Comparison of ENCODE assay signal across 22 cellular contexts in the genomic region with DNA sequence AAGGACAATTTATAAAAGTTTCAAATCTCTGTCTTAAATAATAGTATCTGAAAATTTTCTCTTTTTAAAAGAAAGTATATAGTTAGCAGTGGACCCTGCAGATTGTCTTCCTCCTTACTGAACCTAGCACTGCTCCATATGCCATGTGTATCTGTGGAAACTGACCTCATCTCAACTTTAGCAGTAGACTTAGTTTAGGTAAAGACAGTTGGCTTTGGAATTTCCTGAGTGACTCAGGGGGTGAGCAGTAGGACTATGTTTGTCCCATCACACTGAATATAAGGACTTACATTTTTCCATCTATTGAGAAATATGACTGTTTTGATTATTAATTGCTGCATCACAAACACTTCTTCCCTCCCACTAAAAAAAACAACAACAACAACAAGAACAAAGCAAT.
DNase-seq lines count a peak whose midpoint lies in the region; ATAC-seq and TF ChIP-seq lines count a peak whose summit lies in the region.
"Had no signal": no experiment of that assay in that cellular context is flagged by ENCODE, and none has a peak within 500 bp of the region (broad histone marks: within the 10 kb centered on the region; RNA-seq: fewer than 3 reads in every experiment).

No MANE protein-coding gene starts in this region.

- H3K27ac Mint-ChIP-seq in natural killer cell, result no peak overlapping the region
- no peak overlapping the region for H3K27ac Mint-ChIP-seq in activated CD4-positive, alpha-beta T cell treated with anti-CD3 and anti-CD28 coated beads, Interleukin-2, amount 10 ng/mL, durations not matched to agents 7 days and 5 days
- H3K27ac Mint-ChIP-seq: activated naive CD4-positive, alpha-beta T cell treated with anti-CD3 and anti-CD28 coated beads, Interleukin-2, amount 10 ng/mL, durations not matched to agents 7 days and 5 days; activated T-cell treated with anti-CD3 and anti-CD28 coated beads, Interleukin-2, amount 50 U/mL, for 72 hours; CD14-positive monocyte; mesothelial cell of epicardium; nephron had no signal

- CTCF ChIA-PET in activated CD4-positive, alpha-beta T cell treated with anti-CD3 and anti-CD28 coated beads, Interleukin-2, amount 10 ng/mL, durations not matched to agents 7 days and 5 days (lab: Charles Lee), result no interaction called here

- intact Hi-C loops in natural killer cell (cut with micrococcal nuclease), result no loop called here

- no peak for TF ChIP-seq CTCF in choroid plexus epithelial cell (conservative IDR thresholded peaks at IDR 0.05; ENCODE audit: low read depth, low read length)
- TF ChIP-seq CTCF in natural killer cell (IDR thresholded peaks at IDR 0.05), result no peak

- no peaks in the 10 kb centered on the region for H3K4me1 Mint-ChIP-seq in natural killer cell
- H3K4me1 Mint-ChIP-seq in activated CD4-positive, alpha-beta T cell treated with anti-CD3 and anti-CD28 coated beads, Interleukin-2, amount 10 ng/mL, durations not matched to agents 7 days and 5 days, result no peaks in the 10 kb centered on the region
- H3K4me1 Mint-ChIP-seq: activated naive CD4-positive, alpha-beta T cell treated with anti-CD3 and anti-CD28 coated beads, Interleukin-2, amount 10 ng/mL, durations not matched to agents 7 days and 5 days; CD14-positive monocyte; nephron had no signal

- H3K4me3 Mint-ChIP-seq in natural killer cell, result no peak overlapping the region
- H3K4me3 Mint-ChIP-seq in activated CD4-positive, alpha-beta T cell treated with anti-CD3 and anti-CD28 coated beads, Interleukin-2, amount 10 ng/mL, durations not matched to agents 7 days and 5 days, result no peak overlapping the region
- H3K4me3 Mint-ChIP-seq: activated naive CD4-positive, alpha-beta T cell treated with anti-CD3 and anti-CD28 coated beads, Interleukin-2, amount 10 ng/mL, durations not matched to agents 7 days and 5 days; activated T-cell treated with anti-CD3 and anti-CD28 coated beads, Interleukin-2, amount 50 U/mL, for 72 hours; CD14-positive monocyte; mesothelial cell of epicardium; nephron had no signal

- H3K27me3 Mint-ChIP-seq in natural killer cell (ENCODE audit: low read depth in 2 of 2), result no peaks in the 10 kb centered on the region
- H3K27me3 Mint-ChIP-seq in activated CD4-positive, alpha-beta T cell treated with anti-CD3 and anti-CD28 coated beads, Interleukin-2, amount 10 ng/mL, durations not matched to agents 7 days and 5 days, result no peaks in the 10 kb centered on the region
- H3K27me3 Mint-ChIP-seq: activated naive CD4-positive, alpha-beta T cell treated with anti-CD3 and anti-CD28 coated beads, Interleukin-2, amount 10 ng/mL, durations not matched to agents 7 days and 5 days had no signal

- H3K4me3 ChIP-seq in choroid plexus epithelial cell (ENCODE audit: low read depth, low read length), result no peak overlapping the region
- H3K4me3 ChIP-seq: esophagus squamous epithelium had no signal

- H3K36me3 Mint-ChIP-seq in natural killer cell, result no peaks in the 10 kb centered on the region
- H3K36me3 Mint-ChIP-seq in activated CD4-positive, alpha-beta T cell treated with anti-CD3 and anti-CD28 coated beads, Interleukin-2, amount 10 ng/mL, durations not matched to agents 7 days and 5 days (ENCODE audit: low read depth), result no peaks in the 10 kb centered on the region
- H3K36me3 Mint-ChIP-seq: activated naive CD4-positive, alpha-beta T cell treated with anti-CD3 and anti-CD28 coated beads, Interleukin-2, amount 10 ng/mL, durations not matched to agents 7 days and 5 days; CD14-positive monocyte; mesothelial cell of epicardium had no signal

- peaks cover 16 to 18% of the 10 kb centered on the region in 2 donors for H3K9me3 Mint-ChIP-seq in natural killer cell
- H3K9me3 Mint-ChIP-seq in activated CD4-positive, alpha-beta T cell treated with anti-CD3 and anti-CD28 coated beads, Interleukin-2, amount 10 ng/mL, durations not matched to agents 7 days and 5 days, result peaks cover 4% of the 10 kb centered on the region

- POLR2A ChIA-PET in activated CD4-positive, alpha-beta T cell treated with anti-CD3 and anti-CD28 coated beads, Interleukin-2, amount 10 ng/mL, durations not matched to agents 7 days and 5 days (lab: Charles Lee), result no interaction called here

- DNase-seq in ELR (ENCODE audit: low read depth) (peak; percentile 69), RKO (ENCODE audit: low spot score) (peak; percentile 35), choroid plexus epithelial cell (ENCODE audit: low read depth) (peak; percentile 37), myocyte (ENCODE audit: low read depth) (peak; percentile 78), NCI-H146 treated with DMSO at 0.1 percent for 48 hours (lab: John Stamatoyannopoulos, UW; ENCODE audit: unreplicated experiment) (no peak), NK-92 (lab: John Stamatoyannopoulos, UW; ENCODE audit: unreplicated experiment) (no peak), natural killer cell (no peak)
- no peak for DNase-seq in activated CD4-positive, alpha-beta T cell treated with anti-CD3 and anti-CD28 coated beads, Interleukin-2, amount 10 ng/mL, durations not matched to agents 7 days and 5 days
- DNase-seq: ACHN; activated naive CD4-positive, alpha-beta T cell treated with anti-CD3 and anti-CD28 coated beads, Interleukin-2, amount 10 ng/mL, durations not matched to agents 7 days and 5 days; activated T-cell treated with anti-CD3 and anti-CD28 coated beads, Interleukin-2, amount 50 U/mL, for 72 hours; effector memory CD4-positive, alpha-beta T cell; esophagus squamous epithelium; head of caudate nucleus; NCI-H187; right cardiac atrium; Right ventricle myocardium superior had no signal

- ATAC-seq in natural killer cell, result no peak
- ATAC-seq: activated T-cell treated with anti-CD3 and anti-CD28 coated beads, Interleukin-2, amount 50 U/mL, for 72 hours; HCT116; left lobe of liver; right cardiac atrium had no signal

Comparison
In these comparisons a context has a peak if more than half of its experiments do, and no peak if none do; other contexts are left out.
1. DNase-seq: peak in ELR (single experiment), RKO (single experiment), choroid plexus epithelial cell (single experiment) and myocyte (single experiment); none in NCI-H146 treated with DMSO at 0.1 percent for 48 hours (single experiment), NK-92 (single experiment), natural killer cell (single experiment) and activated CD4-positive, alpha-beta T cell treated with anti-CD3 and anti-CD28 coated beads, Interleukin-2, amount 10 ng/mL, durations not matched to agents 7 days and 5 days (single experiment).